8 cellular contexts compared by ENCODE assay signal in genomic region chr2:112644155-112644932, GRCh38. TPM values are rescaled to one million over a fixed set of nuclear protein-coding genes. Genes with fewer than 3 reads are reported as not detected.
DNase-seq lines count a peak whose midpoint lies in the region; ATAC-seq, FAIRE-seq and TF ChIP-seq lines count a peak whose summit lies in the region.

No MANE protein-coding gene starts in this region.

- peak; percentile 55 for FAIRE-seq in endothelial cell of umbilical vein (lab: Jason Lieb, UNC)

- no peak overlapping the region for H3K18ac ChIP-seq in neuronal stem cell (ENCODE audit: low read length)

- H3K23ac ChIP-seq in neuronal stem cell (ENCODE audit: low read depth, low read length, poor library complexity): no peak overlapping the region

- no peak overlapping the region for H4K8ac ChIP-seq in neuronal stem cell (ENCODE audit: low read depth, low read length)

- peak overlapping the region; percentile 36 for H2AFZ ChIP-seq in endothelial cell of umbilical vein (ENCODE audit: low read depth, low read length)
- H2AFZ ChIP-seq in neuronal stem cell (ENCODE audit: low read length): peak overlapping the region; percentile 89

- POLR2A ChIA-PET in endothelial cell of umbilical vein (lab: Charles Lee): interaction anchor here (0.6 to 3.6 kb wide), 5 partner anchors 12 to 1253 kb away, joined by 3 to 43 read pairs (median 3); no protein-coding TSS in a partner anchor

- H3K36me3 ChIP-seq in endothelial cell of umbilical vein (ENCODE audit: control insufficient read depth in 2 of 2, extremely low read depth in 1 of 2, insufficient read depth in 2 of 2, low read length in 2 of 2): peaks cover 0 to 19% of the 10 kb centered on the region in 2 experiments
- peaks cover 6 to 26% of the 10 kb centered on the region in 2 donors for H3K36me3 ChIP-seq in neuronal stem cell (replicated peaks in 1 of 2; ENCODE audit: control insufficient read depth in 2 of 2, insufficient read depth in 2 of 2, low read length in 2 of 2)

- H3K9me1 ChIP-seq in endothelial cell of umbilical vein (replicated peaks; ENCODE audit: control insufficient read depth, extremely low read depth, insufficient read depth, low read length): no peaks in the 10 kb centered on the region

- CTCF ChIA-PET in endothelial cell of umbilical vein (lab: Charles Lee): interaction anchor here (1.0 to 6.1 kb wide), 12 partner anchors 11 to 82 kb away, joined by 3 to 92 read pairs (median 6); no protein-coding TSS in a partner anchor

- peaks cover 49% of the 10 kb centered on the region for H3K79me2 ChIP-seq in endothelial cell of umbilical vein (ENCODE audit: control insufficient read depth, insufficient read depth, low read length)

- H3K27ac ChIP-seq in endothelial cell of umbilical vein (ENCODE audit: insufficient read depth, low read depth, low read length) (peak overlapping the region; percentile 77), neuronal stem cell (replicated peaks; ENCODE audit: low read length) (no peak overlapping the region)

- no peak overlapping the region for H4K91ac ChIP-seq in neuronal stem cell (ENCODE audit: low read depth, low read length, poor library complexity)

- ATAC-seq in HG03159 (IDR thresholded peaks at IDR 0.05; ENCODE audit: unreplicated experiment): no peak
- ATAC-seq in GM19452 (IDR thresholded peaks at IDR 0.05; ENCODE audit: unreplicated experiment): no peak

- no peak overlapping the region for H2BK15ac ChIP-seq in neuronal stem cell (ENCODE audit: low read length)

- no peak overlapping the region for H2AK5ac ChIP-seq in neuronal stem cell (ENCODE audit: low read depth, low read length)

- no peak overlapping the region for H3K14ac ChIP-seq in neuronal stem cell (ENCODE audit: low read length)

- no peak overlapping the region for H2BK12ac ChIP-seq in neuronal stem cell (ENCODE audit: low read length)

- H2BK5ac ChIP-seq in neuronal stem cell (ENCODE audit: low read length): no peak overlapping the region

- no peak overlapping the region for H2BK120ac ChIP-seq in neuronal stem cell (ENCODE audit: low read depth, low read length)

- TF ChIP-seq POLR2A in endothelial cell of umbilical vein (IDR thresholded peaks at IDR 0.05; ENCODE audit: low read depth, low read length): no peak

- H3K4me1 ChIP-seq in endothelial cell of umbilical vein (ENCODE audit: control insufficient read depth, extremely low read depth, insufficient read depth, low read length): peaks cover 73% of the 10 kb centered on the region
- peaks cover 10 to 18% of the 10 kb centered on the region in 2 donors for H3K4me1 ChIP-seq in neuronal stem cell (ENCODE audit: control insufficient read depth in 2 of 2, insufficient read depth in 1 of 2, low read depth in 1 of 2, low read length in 2 of 2)

- H3K4me3 ChIP-seq in endothelial cell of umbilical vein (replicated peaks in 1 of 3; ENCODE audit: insufficient read depth in 1 of 3, low read depth in 1 of 3, low read length in 3 of 3) (peak overlapping the region; percentile 63 to 90 (median 81)), neuronal stem cell (ENCODE audit: low read length in 2 of 2) (peak overlapping the region in 1 of 2 donors; percentile 60)

- H3K9ac ChIP-seq in endothelial cell of umbilical vein (replicated peaks; ENCODE audit: extremely low read depth, insufficient read depth, low read length): peak overlapping the region; percentile 96
- H3K9ac ChIP-seq in neuronal stem cell (ENCODE audit: low read depth, low read length, poor library complexity): no peak overlapping the region

- H3K4ac ChIP-seq in neuronal stem cell (ENCODE audit: low read length): no peak overlapping the region

- peaks cover 2% of the 10 kb centered on the region for H4K20me1 ChIP-seq in endothelial cell of umbilical vein (replicated peaks; ENCODE audit: control insufficient read depth, extremely low read depth, insufficient read depth, low read length)

- dilution Hi-C loops in endothelial cell of umbilical vein (cut with MboI; ENCODE audit: extremely low pct_ligation_motif_present, low sequenced_read_pairs): no loop called here

- no peaks in the 10 kb centered on the region for H3K9me3 ChIP-seq in endothelial cell of umbilical vein (replicated peaks; ENCODE audit: control insufficient read depth, insufficient read depth, low read length)
- H3K9me3 ChIP-seq in neuronal stem cell (replicated peaks in 1 of 2; ENCODE audit: control insufficient read depth in 2 of 2, insufficient read depth in 1 of 2, low read depth in 1 of 2, low read length in 2 of 2): no peaks in the 10 kb centered on the region

- no CpG with 5 or more reads among the region's 11 CpGs for WGBS in neuronal stem cell (ENCODE audit: extremely low coverage in 2 of 2, insufficient read length in 2 of 2, insufficient replicate concordance in 1 of 2), 2 donors

- TF ChIP-seq CTCF in endothelial cell of umbilical vein (IDR thresholded peaks at IDR 0.05; ENCODE audit: extremely low read depth in 1 of 2, insufficient read depth in 1 of 2, low read depth in 1 of 2, low read length in 2 of 2): no peak

- intact Hi-C loops in endothelial cell of umbilical vein (cut with micrococcal nuclease): no loop called here

- peaks cover 2% of the 10 kb centered on the region for H3K79me1 ChIP-seq in neuronal stem cell (ENCODE audit: low read depth, low read length)

- DNase-seq in H4 (ENCODE audit: low spot score): peak; percentile 36
- DNase-seq in RKO (ENCODE audit: low spot score): peak; percentile 51
- DNase-seq in endothelial cell of umbilical vein (ENCODE audit: low read depth, low spot score): no peak
- DNase-seq in neuronal stem cell (ENCODE audit: low spot score): no peak
- DNase-seq in NCI-H2081 (lab: John Stamatoyannopoulos, UW): no peak
- no peak for DNase-seq in activated CD4-positive, CD25-positive, alpha-beta regulatory T cell (lab: John Stamatoyannopoulos, UW)

- BruUV-seq in endothelial cell of umbilical vein (replicated peaks; lab: Mats Ljungman, UMichigan): no TSS peak

- H3K4me2 ChIP-seq in endothelial cell of umbilical vein (ENCODE audit: insufficient read depth, low read length) (peak overlapping the region; percentile 92), neuronal stem cell (ENCODE audit: insufficient read depth, low read length, poor library complexity, severe bottlenecking) (peak overlapping the region; percentile 82)

- H3K27me3 ChIP-seq in endothelial cell of umbilical vein (ENCODE audit: control insufficient read depth in 2 of 2, insufficient read depth in 2 of 2, low read length in 2 of 2): no peaks in the 10 kb centered on the region
- peaks cover 0 to 14% (median 0%) of the 10 kb centered on the region in 3 experiments for H3K27me3 ChIP-seq in neuronal stem cell (ENCODE audit: control insufficient read depth in 3 of 3, insufficient read depth in 3 of 3, low read depth in 1 of 3, low read length in 3 of 3)

TF ChIP-seq in endothelial cell of umbilical vein, 7 proteins besides CTCF, POLR2A, EP300 and RAD21:
- TF ChIP-seq FOS (IDR thresholded peaks at IDR 0.05; ENCODE audit: borderline replicate concordance, insufficient read depth, low read length) (peak; percentile 34), MYC (IDR thresholded peaks at IDR 0.05; ENCODE audit: low read depth, low read length) (no peak), JUN (IDR thresholded peaks at IDR 0.05; ENCODE audit: borderline replicate concordance, insufficient read depth, insufficient read length, low read depth) (peak; percentile 17)

RNA-seq across cellular contexts. Expression of gene SLC20A1, which starts 1.4 kb away (rescaled TPM):
- total RNA-seq in H4 (2014; rRNA removed; shearing (Covaris generic)): 54.2 and 57.2 TPM in 2 replicates
- 141 and 149 TPM in 2 replicates for total RNA-seq in endothelial cell of umbilical vein
- polyA plus RNA-seq in endothelial cell of umbilical vein: 47.0 and 52.7 TPM in 2 replicates
- 44.5 and 45.5 TPM in 2 replicates for polyA plus RNA-seq in endothelial cell of umbilical vein (2011; cell fraction: cytosol; rRNA removed)
- polyA plus RNA-seq in endothelial cell of umbilical vein (2011; cell fraction: nucleus; rRNA removed): 146 and 166 TPM in 2 replicates
- polyA plus RNA-seq in endothelial cell of umbilical vein (2012): 88.7 and 117 TPM in 2 replicates
- polyA minus RNA-seq in endothelial cell of umbilical vein: 95.5 and 107 TPM in 2 replicates
- polyA minus RNA-seq in endothelial cell of umbilical vein (2011; cell fraction: cytosol; rRNA and poly(A)+ RNA removed): 25.2 TPM
- 82.9 and 138 TPM in 2 replicates for polyA minus RNA-seq in endothelial cell of umbilical vein (2011; cell fraction: nucleus; rRNA and poly(A)+ RNA removed)
- polyA plus RNA-seq in neuronal stem cell (2013, experiment 1 of 2): 37.4 TPM
- polyA plus RNA-seq in neuronal stem cell (2013, experiment 2 of 2): 38.3 TPM

RNA-seq across cellular contexts. Expression of gene CHCHD5, which starts 59.9 kb away (rescaled TPM):
- total RNA-seq in H4 (2014; rRNA removed; shearing (Covaris generic)): 23.6 and 38.6 TPM in 2 replicates
- total RNA-seq in endothelial cell of umbilical vein: 22.2 and 23.6 TPM in 2 replicates
- 44.7 and 63.5 TPM in 2 replicates for polyA plus RNA-seq in endothelial cell of umbilical vein
- 29.0 and 35.3 TPM in 2 replicates for polyA plus RNA-seq in endothelial cell of umbilical vein (2011; cell fraction: cytosol; rRNA removed)
- 10.6 and 12.6 TPM in 2 replicates for polyA plus RNA-seq in endothelial cell of umbilical vein (2011; cell fraction: nucleus; rRNA removed)
- 22.5 and 35.4 TPM in 2 replicates for polyA plus RNA-seq in endothelial cell of umbilical vein (2012)
- polyA minus RNA-seq in endothelial cell of umbilical vein: 9.8 and 10.5 TPM in 2 replicates
- polyA minus RNA-seq in endothelial cell of umbilical vein (2011; cell fraction: cytosol; rRNA and poly(A)+ RNA removed): 10.7 TPM
- 1.6 and 4.6 TPM in 2 replicates for polyA minus RNA-seq in endothelial cell of umbilical vein (2011; cell fraction: nucleus; rRNA and poly(A)+ RNA removed)
- polyA plus RNA-seq in neuronal stem cell (2013, experiment 1 of 2): 29.2 TPM
- polyA plus RNA-seq in neuronal stem cell (2013, experiment 2 of 2): 27.9 TPM

Comparison
In these comparisons a context has a peak if more than half of its experiments do, and no peak if none do; other contexts are left out.
1. DNase-seq: peak in H4 (single experiment) and RKO (single experiment); none in endothelial cell of umbilical vein (single experiment), neuronal stem cell (single experiment), NCI-H2081 (0 of 2) and activated CD4-positive, CD25-positive, alpha-beta regulatory T cell (0 of 4).